8 cellular contexts compared by ENCODE assay signal in genomic region chr16:3158498-3159314, GRCh38. TPM values are rescaled to one million over a fixed set of nuclear protein-coding genes. Genes with fewer than 3 reads are reported as not detected.
DNase-seq lines count a peak whose midpoint lies in the region; ATAC-seq and TF ChIP-seq lines count a peak whose summit lies in the region.

No MANE protein-coding gene starts in this region.

- H3K4me3 ChIP-seq in right lobe of liver, result peak overlapping the region; percentile 82 to 95 (median 91)

- WGBS in right lobe of liver (ENCODE audit: insufficient coverage, low coverage, low lambda C conversion rate, missing lambda C conversion rate), result under 1% methylated on average over 18 of the region's 72 CpGs

- ATAC-seq in HG02938 (IDR thresholded peaks at IDR 0.05; ENCODE audit: unreplicated experiment) (peak; percentile 54), right lobe of liver (peak; percentile 93 to 96 (median 94))

- no peaks in the 10 kb centered on the region for H3K27me3 ChIP-seq in right lobe of liver

- no peaks in the 10 kb centered on the region for H3K4me1 ChIP-seq in right lobe of liver

- no peaks in the 10 kb centered on the region for H3K36me3 ChIP-seq in right lobe of liver

- H3K27ac ChIP-seq in right lobe of liver, result peak overlapping the region; percentile 76 to 95 (median 94)

- peak; percentile 80 for DNase-seq in GDM1 (lab: John Stamatoyannopoulos, UW)
- peak; percentile 49 to 66 for DNase-seq in NCI-H526 (lab: John Stamatoyannopoulos, UW)
- peak; percentile 66 to 82 for DNase-seq in activated CD4-positive, alpha-beta T cell treated with anti-CD3 and anti-CD28 coated beads, Interleukin-2, amount 50 U/mL, for 24 hours (ENCODE audit: low read depth in 1 of 2, low spot score in 1 of 2)
- DNase-seq in dermis blood vessel endothelial cell, result peak; percentile 86
- peak; percentile 93 to 94 (median 93) for DNase-seq in right lobe of liver
- peak; percentile 74 to 92 for DNase-seq in stimulated activated CD4-positive, alpha-beta T cell treated with anti-CD3 and anti-CD28 coated beads, Interleukin-4, amount 100 ng/mL, for 4 hours
- DNase-seq in cerebellar nuclear complex (lab: John Stamatoyannopoulos, UW), result no peak

- peak; percentile 58 for TF ChIP-seq POLR2A in right lobe of liver (IDR thresholded peaks at IDR 0.05)

- intact Hi-C loops in right lobe of liver (cut with DNase I), result no loop called here

- H3K9me3 ChIP-seq in right lobe of liver, result no peaks in the 10 kb centered on the region

- TF ChIP-seq CTCF in right lobe of liver (IDR thresholded peaks at IDR 0.05), result no peak

RNA-seq across cellular contexts. Expression of gene ZNF213, which starts 23.9 kb away (rescaled TPM):
- 6.6 and 14.6 TPM in 2 replicates for total RNA-seq in dermis blood vessel endothelial cell
- total RNA-seq in right lobe of liver, result 1 to 10 TPM; 1.3 to 4.4 (median 1.7) TPM

RNA-seq across cellular contexts. Expression of gene OR1F1, which starts 29.3 kb away (rescaled TPM):
- total RNA-seq in dermis blood vessel endothelial cell (not detected in 2 replicates), right lobe of liver (not detected)

RNA-seq across cellular contexts. Expression of gene ZNF205, which starts 46.3 kb away (rescaled TPM):
- total RNA-seq in dermis blood vessel endothelial cell (26.2 and 30.2 TPM in 2 replicates), right lobe of liver (1 to 10 TPM; 4.0 to 8.4 (median 5.4) TPM)

RNA-seq across cellular contexts. Expression of gene ZSCAN10, which starts 59.6 kb away (rescaled TPM):
- total RNA-seq in dermis blood vessel endothelial cell, result not detected in 2 replicates
- total RNA-seq in right lobe of liver, result not detected

Comparison
In these comparisons a context has a peak if more than half of its experiments do, and no peak if none do; other contexts are left out.
1. DNase-seq: peak in GDM1 (single experiment), NCI-H526 (2 of 2), activated CD4-positive, alpha-beta T cell treated with anti-CD3 and anti-CD28 coated beads, Interleukin-2, amount 50 U/mL, for 24 hours (2 of 2), dermis blood vessel endothelial cell (single experiment), right lobe of liver (3 of 3) and stimulated activated CD4-positive, alpha-beta T cell treated with anti-CD3 and anti-CD28 coated beads, Interleukin-4, amount 100 ng/mL, for 4 hours (2 of 2); none in cerebellar nuclear complex (0 of 2).